In the genomic region with DNA sequence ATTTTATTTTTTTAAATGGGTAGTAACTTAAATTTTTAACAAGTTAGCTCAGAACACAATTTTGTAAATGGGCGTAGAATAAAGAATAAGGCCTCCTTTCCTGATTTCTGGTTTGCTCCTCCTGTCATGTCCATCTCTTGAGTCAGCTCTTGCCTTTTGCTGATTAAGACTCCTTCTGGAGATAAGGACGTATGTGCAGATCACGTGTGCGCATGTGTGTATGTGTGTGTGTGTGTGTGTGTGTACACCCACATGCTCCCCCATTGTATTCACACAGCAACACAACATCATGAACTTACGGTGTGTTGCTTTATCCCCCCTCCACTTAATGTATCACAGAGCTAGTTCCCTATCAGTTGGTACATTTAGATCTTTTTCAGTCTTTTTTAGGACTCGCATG, we compare ENCODE assay signal across 1 cellular context.
TF ChIP-seq lines count a peak whose summit lies in the region.

No MANE protein-coding gene starts in this region.

TF ChIP-seq in GM12878, 131 proteins besides CTCF, POLR2A, EP300 and RAD21 (continued from another document and continues in another):
- TF ChIP-seq ZNF592 (IDR thresholded peaks at IDR 0.05) (no peak), STAT3 (IDR thresholded peaks at IDR 0.05; ENCODE audit: low read depth, low read length) (no peak), STAT1 (conservative IDR thresholded peaks at IDR 0.05) (no peak), NR2F1 (conservative IDR thresholded peaks at IDR 0.05) (no peak), NBN (IDR thresholded peaks at IDR 0.05) (no peak), SUPT20H (IDR thresholded peaks at IDR 0.05; ENCODE audit: borderline replicate concordance, control insufficient read depth, low read depth, low read length) (no peak), BHLHE40 (IDR thresholded peaks at IDR 0.05; ENCODE audit: borderline replicate concordance in 1 of 2, low read depth in 2 of 2, low read length in 1 of 2) (peak; percentile 40 to 72; a peak in 3 of 4 replicates), CEBPB (IDR thresholded peaks at IDR 0.05; ENCODE audit: borderline replicate concordance in 1 of 2, low read depth in 2 of 2, low read length in 2 of 2) (no peak), ATF7 (IDR thresholded peaks at IDR 0.05; ENCODE audit: low read depth) (no peak), HDAC6 (IDR thresholded peaks at IDR 0.05; ENCODE audit: unreplicated experiment) (no peak), KDM1A (IDR thresholded peaks at IDR 0.05; ENCODE audit: borderline replicate concordance) (no peak), FOS (IDR thresholded peaks at IDR 0.05; ENCODE audit: borderline replicate concordance, extremely low read depth, insufficient read length) (no peak), SPI1 (IDR thresholded peaks at IDR 0.05; ENCODE audit: borderline replicate concordance, insufficient read depth, low read depth, low read length) (no peak), RBBP5 (conservative IDR thresholded peaks at IDR 0.05) (no peak), KLF5 (IDR thresholded peaks at IDR 0.05; ENCODE audit: partially characterized antibody) (no peak), TBL1XR1 (IDR thresholded peaks at IDR 0.05; ENCODE audit: low read depth, low read length) (no peak), MTA2 (IDR thresholded peaks at IDR 0.05; ENCODE audit: low read depth) (no peak), RAD51 (IDR thresholded peaks at IDR 0.05) (0 out of 2 replicates have a peak, but pooled peaks have one; percentile 58), POLR2AphosphoS5 (IDR thresholded peaks at IDR 0.05; ENCODE audit: low read length) (no peak), EED (IDR thresholded peaks at IDR 0.05; ENCODE audit: low read depth) (no peak), BCL11A (IDR thresholded peaks at IDR 0.05; ENCODE audit: low read depth, low read length) (no peak), USF2 (IDR thresholded peaks at IDR 0.05; ENCODE audit: borderline replicate concordance, low read depth, low read length) (peak; percentile 30; the same call in 1 of the 2 replicates), POLR2AphosphoS2 (IDR thresholded peaks at IDR 0.05; ENCODE audit: low read depth, low read length) (no peak), NFIC (IDR thresholded peaks at IDR 0.05; ENCODE audit: low read depth, low read length) (no peak; the same call in 1 of the 2 replicates), FOXM1 (IDR thresholded peaks at IDR 0.05; ENCODE audit: low read depth, low read length) (no peak), CBFB (IDR thresholded peaks at IDR 0.05; ENCODE audit: low read depth) (no peak), ETV6 (conservative IDR thresholded peaks at IDR 0.05 in 1 of 2, IDR thresholded peaks at IDR 0.05 in 1 of 2; ENCODE audit: borderline replicate concordance in 1 of 2, low read depth in 1 of 2) (no peak), SMAD1 (IDR thresholded peaks at IDR 0.05; ENCODE audit: low read depth, partially characterized antibody) (peak; percentile 17)
- TF ChIP-seq, protein P1, sequence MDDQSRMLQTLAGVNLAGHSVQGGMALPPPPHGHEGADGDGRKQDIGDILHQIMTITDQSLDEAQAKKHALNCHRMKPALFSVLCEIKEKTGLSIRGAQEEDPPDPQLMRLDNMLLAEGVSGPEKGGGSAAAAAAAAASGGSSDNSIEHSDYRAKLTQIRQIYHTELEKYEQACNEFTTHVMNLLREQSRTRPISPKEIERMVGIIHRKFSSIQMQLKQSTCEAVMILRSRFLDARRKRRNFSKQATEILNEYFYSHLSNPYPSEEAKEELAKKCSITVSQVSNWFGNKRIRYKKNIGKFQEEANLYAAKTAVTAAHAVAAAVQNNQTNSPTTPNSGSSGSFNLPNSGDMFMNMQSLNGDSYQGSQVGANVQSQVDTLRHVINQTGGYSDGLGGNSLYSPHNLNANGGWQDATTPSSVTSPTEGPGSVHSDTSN (IDR thresholded peaks at IDR 0.05; ENCODE audit: insufficient replicate concordance, low read depth, low read length) = no peak
- TF ChIP-seq, protein P2, sequence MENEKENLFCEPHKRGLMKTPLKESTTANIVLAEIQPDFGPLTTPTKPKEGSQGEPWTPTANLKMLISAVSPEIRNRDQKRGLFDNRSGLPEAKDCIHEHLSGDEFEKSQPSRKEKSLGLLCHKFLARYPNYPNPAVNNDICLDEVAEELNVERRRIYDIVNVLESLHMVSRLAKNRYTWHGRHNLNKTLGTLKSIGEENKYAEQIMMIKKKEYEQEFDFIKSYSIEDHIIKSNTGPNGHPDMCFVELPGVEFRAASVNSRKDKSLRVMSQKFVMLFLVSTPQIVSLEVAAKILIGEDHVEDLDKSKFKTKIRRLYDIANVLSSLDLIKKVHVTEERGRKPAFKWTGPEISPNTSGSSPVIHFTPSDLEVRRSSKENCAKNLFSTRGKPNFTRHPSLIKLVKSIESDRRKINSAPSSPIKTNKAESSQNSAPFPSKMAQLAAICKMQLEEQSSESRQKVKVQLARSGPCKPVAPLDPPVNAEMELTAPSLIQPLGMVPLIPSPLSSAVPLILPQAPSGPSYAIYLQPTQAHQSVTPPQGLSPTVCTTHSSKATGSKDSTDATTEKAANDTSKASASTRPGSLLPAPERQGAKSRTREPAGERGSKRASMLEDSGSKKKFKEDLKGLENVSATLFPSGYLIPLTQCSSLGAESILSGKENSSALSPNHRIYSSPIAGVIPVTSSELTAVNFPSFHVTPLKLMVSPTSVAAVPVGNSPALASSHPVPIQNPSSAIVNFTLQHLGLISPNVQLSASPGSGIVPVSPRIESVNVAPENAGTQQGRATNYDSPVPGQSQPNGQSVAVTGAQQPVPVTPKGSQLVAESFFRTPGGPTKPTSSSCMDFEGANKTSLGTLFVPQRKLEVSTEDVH (IDR thresholded peaks at IDR 0.05; ENCODE audit: low read depth, partially characterized antibody) = no peak
- TF ChIP-seq, protein P3, sequence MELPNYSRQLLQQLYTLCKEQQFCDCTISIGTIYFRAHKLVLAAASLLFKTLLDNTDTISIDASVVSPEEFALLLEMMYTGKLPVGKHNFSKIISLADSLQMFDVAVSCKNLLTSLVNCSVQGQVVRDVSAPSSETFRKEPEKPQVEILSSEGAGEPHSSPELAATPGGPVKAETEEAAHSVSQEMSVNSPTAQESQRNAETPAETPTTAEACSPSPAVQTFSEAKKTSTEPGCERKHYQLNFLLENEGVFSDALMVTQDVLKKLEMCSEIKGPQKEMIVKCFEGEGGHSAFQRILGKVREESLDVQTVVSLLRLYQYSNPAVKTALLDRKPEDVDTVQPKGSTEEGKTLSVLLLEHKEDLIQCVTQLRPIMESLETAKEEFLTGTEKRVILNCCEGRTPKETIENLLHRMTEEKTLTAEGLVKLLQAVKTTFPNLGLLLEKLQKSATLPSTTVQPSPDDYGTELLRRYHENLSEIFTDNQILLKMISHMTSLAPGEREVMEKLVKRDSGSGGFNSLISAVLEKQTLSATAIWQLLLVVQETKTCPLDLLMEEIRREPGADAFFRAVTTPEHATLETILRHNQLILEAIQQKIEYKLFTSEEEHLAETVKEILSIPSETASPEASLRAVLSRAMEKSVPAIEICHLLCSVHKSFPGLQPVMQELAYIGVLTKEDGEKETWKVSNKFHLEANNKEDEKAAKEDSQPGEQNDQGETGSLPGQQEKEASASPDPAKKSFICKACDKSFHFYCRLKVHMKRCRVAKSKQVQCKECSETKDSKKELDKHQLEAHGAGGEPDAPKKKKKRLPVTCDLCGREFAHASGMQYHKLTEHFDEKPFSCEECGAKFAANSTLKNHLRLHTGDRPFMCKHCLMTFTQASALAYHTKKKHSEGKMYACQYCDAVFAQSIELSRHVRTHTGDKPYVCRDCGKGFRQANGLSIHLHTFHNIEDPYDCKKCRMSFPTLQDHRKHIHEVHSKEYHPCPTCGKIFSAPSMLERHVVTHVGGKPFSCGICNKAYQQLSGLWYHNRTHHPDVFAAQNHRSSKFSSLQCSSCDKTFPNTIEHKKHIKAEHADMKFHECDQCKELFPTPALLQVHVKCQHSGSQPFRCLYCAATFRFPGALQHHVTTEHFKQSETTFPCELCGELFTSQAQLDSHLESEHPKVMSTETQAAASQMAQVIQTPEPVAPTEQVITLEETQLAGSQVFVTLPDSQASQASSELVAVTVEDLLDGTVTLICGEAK (IDR thresholded peaks at IDR 0.05; ENCODE audit: borderline replicate concordance) = no peak
- TF ChIP-seq, protein P4, sequence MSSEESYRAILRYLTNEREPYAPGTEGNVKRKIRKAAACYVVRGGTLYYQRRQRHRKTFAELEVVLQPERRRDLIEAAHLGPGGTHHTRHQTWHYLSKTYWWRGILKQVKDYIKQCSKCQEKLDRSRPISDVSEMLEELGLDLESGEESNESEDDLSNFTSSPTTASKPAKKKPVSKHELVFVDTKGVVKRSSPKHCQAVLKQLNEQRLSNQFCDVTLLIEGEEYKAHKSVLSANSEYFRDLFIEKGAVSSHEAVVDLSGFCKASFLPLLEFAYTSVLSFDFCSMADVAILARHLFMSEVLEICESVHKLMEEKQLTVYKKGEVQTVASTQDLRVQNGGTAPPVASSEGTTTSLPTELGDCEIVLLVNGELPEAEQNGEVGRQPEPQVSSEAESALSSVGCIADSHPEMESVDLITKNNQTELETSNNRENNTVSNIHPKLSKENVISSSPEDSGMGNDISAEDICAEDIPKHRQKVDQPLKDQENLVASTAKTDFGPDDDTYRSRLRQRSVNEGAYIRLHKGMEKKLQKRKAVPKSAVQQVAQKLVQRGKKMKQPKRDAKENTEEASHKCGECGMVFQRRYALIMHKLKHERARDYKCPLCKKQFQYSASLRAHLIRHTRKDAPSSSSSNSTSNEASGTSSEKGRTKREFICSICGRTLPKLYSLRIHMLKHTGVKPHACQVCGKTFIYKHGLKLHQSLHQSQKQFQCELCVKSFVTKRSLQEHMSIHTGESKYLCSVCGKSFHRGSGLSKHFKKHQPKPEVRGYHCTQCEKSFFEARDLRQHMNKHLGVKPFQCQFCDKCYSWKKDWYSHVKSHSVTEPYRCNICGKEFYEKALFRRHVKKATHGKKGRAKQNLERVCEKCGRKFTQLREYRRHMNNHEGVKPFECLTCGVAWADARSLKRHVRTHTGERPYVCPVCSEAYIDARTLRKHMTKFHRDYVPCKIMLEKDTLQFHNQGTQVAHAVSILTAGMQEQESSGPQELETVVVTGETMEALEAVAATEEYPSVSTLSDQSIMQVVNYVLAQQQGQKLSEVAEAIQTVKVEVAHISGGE (CRISPR knock-in tag; IDR thresholded peaks at IDR 0.05) = no peak
- TF ChIP-seq, protein P5, sequence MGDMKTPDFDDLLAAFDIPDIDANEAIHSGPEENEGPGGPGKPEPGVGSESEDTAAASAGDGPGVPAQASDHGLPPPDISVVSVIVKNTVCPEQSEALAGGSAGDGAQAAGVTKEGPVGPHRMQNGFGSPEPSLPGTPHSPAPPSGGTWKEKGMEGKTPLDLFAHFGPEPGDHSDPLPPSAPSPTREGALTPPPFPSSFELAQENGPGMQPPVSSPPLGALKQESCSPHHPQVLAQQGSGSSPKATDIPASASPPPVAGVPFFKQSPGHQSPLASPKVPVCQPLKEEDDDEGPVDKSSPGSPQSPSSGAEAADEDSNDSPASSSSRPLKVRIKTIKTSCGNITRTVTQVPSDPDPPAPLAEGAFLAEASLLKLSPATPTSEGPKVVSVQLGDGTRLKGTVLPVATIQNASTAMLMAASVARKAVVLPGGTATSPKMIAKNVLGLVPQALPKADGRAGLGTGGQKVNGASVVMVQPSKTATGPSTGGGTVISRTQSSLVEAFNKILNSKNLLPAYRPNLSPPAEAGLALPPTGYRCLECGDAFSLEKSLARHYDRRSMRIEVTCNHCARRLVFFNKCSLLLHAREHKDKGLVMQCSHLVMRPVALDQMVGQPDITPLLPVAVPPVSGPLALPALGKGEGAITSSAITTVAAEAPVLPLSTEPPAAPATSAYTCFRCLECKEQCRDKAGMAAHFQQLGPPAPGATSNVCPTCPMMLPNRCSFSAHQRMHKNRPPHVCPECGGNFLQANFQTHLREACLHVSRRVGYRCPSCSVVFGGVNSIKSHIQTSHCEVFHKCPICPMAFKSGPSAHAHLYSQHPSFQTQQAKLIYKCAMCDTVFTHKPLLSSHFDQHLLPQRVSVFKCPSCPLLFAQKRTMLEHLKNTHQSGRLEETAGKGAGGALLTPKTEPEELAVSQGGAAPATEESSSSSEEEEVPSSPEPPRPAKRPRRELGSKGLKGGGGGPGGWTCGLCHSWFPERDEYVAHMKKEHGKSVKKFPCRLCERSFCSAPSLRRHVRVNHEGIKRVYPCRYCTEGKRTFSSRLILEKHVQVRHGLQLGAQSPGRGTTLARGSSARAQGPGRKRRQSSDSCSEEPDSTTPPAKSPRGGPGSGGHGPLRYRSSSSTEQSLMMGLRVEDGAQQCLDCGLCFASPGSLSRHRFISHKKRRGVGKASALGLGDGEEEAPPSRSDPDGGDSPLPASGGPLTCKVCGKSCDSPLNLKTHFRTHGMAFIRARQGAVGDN (IDR thresholded peaks at IDR 0.05) = no peak
